Comparison of ENCODE assay signal across 2 cellular contexts in the genomic region with DNA sequence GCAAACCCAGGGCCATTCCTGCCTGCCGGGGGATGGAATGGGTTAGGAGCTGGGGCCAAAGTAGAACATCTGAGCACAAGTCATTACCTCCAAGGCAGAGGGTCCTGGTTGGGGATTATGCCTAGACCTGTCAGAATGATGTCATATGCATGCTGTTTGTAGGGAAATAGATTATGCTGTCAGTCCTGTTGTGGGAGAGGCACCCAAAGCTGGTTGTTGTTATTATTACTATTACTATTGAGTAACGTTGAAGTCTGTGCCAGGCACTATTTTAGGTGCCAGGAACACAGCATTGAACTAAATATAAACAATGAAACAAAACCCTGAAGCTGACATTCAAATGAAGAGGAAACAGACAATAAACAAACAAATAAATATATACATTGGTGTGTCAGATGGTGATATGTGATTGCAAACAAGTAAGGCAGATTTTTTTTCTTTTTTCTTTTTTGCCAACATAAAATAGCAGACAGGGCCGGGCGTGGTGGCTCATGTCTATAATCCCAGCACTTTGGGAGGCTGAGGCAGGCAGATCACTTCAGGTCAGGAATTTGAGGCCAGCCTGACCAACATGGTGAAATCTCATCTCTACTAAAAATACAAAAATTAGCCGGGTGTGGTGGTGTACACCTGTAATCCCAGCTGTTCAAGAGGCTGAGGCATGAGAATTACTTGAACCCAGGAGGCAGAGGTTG.
TF ChIP-seq lines count a peak whose summit lies in the region.

No MANE protein-coding gene starts in this region.

TF ChIP-seq in A549, 52 proteins besides CTCF, POLR2A, EP300 and RAD21 (continued from another document):
- no peak for TF ChIP-seq FOSL2 (IDR thresholded peaks at IDR 0.05)
- no peak for TF ChIP-seq FOSL2 (CRISPR knock-in tag; IDR thresholded peaks at IDR 0.05)
- no peak for TF ChIP-seq HOXB5 (CRISPR knock-in tag; IDR thresholded peaks at IDR 0.05)
- TF ChIP-seq ESRRA (IDR thresholded peaks at IDR 0.05; ENCODE audit: borderline replicate concordance, low read length) = no peak
- TF ChIP-seq RFX5 (IDR thresholded peaks at IDR 0.05) = no peak
- TF ChIP-seq, protein P1, sequence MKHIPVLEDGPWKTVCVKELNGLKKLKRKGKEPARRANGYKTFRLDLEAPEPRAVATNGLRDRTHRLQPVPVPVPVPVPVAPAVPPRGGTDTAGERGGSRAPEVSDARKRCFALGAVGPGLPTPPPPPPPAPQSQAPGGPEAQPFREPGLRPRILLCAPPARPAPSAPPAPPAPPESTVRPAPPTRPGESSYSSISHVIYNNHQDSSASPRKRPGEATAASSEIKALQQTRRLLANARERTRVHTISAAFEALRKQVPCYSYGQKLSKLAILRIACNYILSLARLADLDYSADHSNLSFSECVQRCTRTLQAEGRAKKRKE (CRISPR knock-in tag; IDR thresholded peaks at IDR 0.05; ENCODE audit: low read depth) = no peak
- TF ChIP-seq MAZ (IDR thresholded peaks at IDR 0.05; ENCODE audit: borderline replicate concordance, low read depth, low read length) = no peak
- TF ChIP-seq, protein P2, sequence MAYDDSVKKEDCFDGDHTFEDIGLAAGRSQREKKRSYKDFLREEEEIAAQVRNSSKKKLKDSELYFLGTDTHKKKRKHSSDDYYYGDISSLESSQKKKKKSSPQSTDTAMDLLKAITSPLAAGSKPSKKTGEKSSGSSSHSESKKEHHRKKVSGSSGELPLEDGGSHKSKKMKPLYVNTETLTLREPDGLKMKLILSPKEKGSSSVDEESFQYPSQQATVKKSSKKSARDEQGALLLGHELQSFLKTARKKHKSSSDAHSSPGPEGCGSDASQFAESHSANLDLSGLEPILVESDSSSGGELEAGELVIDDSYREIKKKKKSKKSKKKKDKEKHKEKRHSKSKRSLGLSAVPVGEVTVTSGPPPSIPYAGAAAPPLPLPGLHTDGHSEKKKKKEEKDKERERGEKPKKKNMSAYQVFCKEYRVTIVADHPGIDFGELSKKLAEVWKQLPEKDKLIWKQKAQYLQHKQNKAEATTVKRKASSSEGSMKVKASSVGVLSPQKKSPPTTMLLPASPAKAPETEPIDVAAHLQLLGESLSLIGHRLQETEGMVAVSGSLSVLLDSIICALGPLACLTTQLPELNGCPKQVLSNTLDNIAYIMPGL (CRISPR knock-in tag; IDR thresholded peaks at IDR 0.05; ENCODE audit: borderline replicate concordance) = no peak
- no peak for TF ChIP-seq MAFK (IDR thresholded peaks at IDR 0.05; ENCODE audit: partially characterized antibody)
- no peak for TF ChIP-seq NR3C1 (IDR thresholded peaks at IDR 0.05)
- TF ChIP-seq, protein P3, sequence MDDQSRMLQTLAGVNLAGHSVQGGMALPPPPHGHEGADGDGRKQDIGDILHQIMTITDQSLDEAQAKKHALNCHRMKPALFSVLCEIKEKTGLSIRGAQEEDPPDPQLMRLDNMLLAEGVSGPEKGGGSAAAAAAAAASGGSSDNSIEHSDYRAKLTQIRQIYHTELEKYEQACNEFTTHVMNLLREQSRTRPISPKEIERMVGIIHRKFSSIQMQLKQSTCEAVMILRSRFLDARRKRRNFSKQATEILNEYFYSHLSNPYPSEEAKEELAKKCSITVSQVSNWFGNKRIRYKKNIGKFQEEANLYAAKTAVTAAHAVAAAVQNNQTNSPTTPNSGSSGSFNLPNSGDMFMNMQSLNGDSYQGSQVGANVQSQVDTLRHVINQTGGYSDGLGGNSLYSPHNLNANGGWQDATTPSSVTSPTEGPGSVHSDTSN (IDR thresholded peaks at IDR 0.05) = no peak
- no peak for TF ChIP-seq NFE2L2 (conservative IDR thresholded peaks at IDR 0.05; ENCODE audit: low read length)
- TF ChIP-seq POLR2AphosphoS2 (conservative IDR thresholded peaks at IDR 0.05; ENCODE audit: low read length) = no peak
TF ChIP-seq in A549: peak in this region for 0.

TF ChIP-seq in HEK293, 187 proteins besides CTCF, POLR2A, EP300 and RAD21:
- TF ChIP-seq, protein P4, sequence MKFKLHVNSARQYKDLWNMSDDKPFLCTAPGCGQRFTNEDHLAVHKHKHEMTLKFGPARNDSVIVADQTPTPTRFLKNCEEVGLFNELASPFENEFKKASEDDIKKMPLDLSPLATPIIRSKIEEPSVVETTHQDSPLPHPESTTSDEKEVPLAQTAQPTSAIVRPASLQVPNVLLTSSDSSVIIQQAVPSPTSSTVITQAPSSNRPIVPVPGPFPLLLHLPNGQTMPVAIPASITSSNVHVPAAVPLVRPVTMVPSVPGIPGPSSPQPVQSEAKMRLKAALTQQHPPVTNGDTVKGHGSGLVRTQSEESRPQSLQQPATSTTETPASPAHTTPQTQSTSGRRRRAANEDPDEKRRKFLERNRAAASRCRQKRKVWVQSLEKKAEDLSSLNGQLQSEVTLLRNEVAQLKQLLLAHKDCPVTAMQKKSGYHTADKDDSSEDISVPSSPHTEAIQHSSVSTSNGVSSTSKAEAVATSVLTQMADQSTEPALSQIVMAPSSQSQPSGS (tag by site-specific recombination; IDR thresholded peaks at IDR 0.05; ENCODE audit: low read depth) = peak; percentile 23; the same call in 1 of the 2 replicates
- peak; percentile 41; the same call in 1 of the 2 replicates for TF ChIP-seq ZNF629 (tag by site-specific recombination; IDR thresholded peaks at IDR 0.05)
- TF ChIP-seq ZNF354C (tag by site-specific recombination; IDR thresholded peaks at IDR 0.05; ENCODE audit: borderline replicate concordance, low read depth) = no peak
